In the genomic region with DNA sequence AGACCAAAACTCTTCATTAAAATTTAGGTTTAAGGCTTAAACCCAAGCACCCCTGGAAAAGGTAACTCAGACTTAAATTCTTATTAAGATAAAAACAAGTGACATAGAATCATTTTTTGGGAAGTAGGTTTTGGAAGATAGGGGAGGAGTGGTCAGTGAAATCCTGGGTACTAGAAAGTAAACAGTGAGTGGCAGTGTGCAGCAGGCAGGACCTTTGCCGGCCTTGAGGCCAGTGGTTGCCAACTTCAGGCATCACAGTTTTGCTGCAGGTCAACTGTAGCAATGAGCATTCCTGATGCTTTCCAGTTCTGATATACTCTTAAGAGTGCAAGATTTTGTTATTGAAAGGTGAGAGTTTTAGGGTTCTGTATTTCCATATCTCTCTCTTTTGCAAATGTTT, we compare ENCODE assay signal across 14 cellular contexts.
DNase-seq lines count a peak whose midpoint lies in the region; ATAC-seq and TF ChIP-seq lines count a peak whose summit lies in the region.
"Had no signal": no experiment of that assay in that cellular context is flagged by ENCODE, and none has a peak within 500 bp of the region (broad histone marks: within the 10 kb centered on the region; RNA-seq: fewer than 3 reads in every experiment).

No MANE protein-coding gene starts in this region.

- H2AFZ ChIP-seq in GM23248 (no peak overlapping the region), osteoblast (ENCODE audit: low read length) (no peak overlapping the region)

- H3K4me1 ChIP-seq in GM23248 (ENCODE audit: insufficient read depth) (peaks cover 42% of the 10 kb centered on the region), adipocyte (ENCODE audit: control insufficient read depth, insufficient read depth, low read length) (peaks cover 43% of the 10 kb centered on the region), osteoblast (ENCODE audit: insufficient read depth, low read length) (peaks cover 58% of the 10 kb centered on the region), lower lobe of right lung (peaks cover 36% of the 10 kb centered on the region), transverse colon (peaks cover 9 to 34% (median 20%) of the 10 kb centered on the region in 4 donors)

- no peak for TF ChIP-seq EP300 in transverse colon (IDR thresholded peaks at IDR 0.05; ENCODE audit: low read depth)

- TF ChIP-seq CTCF in NB4 (IDR thresholded peaks at IDR 0.05; ENCODE audit: low read depth, low read length) = no peak
- TF ChIP-seq CTCF in osteoblast (IDR thresholded peaks at IDR 0.05; ENCODE audit: extremely low read depth, low read depth, low read length) = no peak
- no peak for TF ChIP-seq CTCF in lower lobe of right lung (IDR thresholded peaks at IDR 0.05)
- TF ChIP-seq CTCF in transverse colon (IDR thresholded peaks at IDR 0.05) = no peak

- DNase-seq in GM23248 (no peak), NB4 (ENCODE audit: low read depth) (peak; percentile 43), adipocyte (ENCODE audit: low read depth) (no peak), osteoblast (ENCODE audit: insufficient read length, low spot score, missing footprints) (no peak), lower lobe of right lung (no peak), transverse colon (no peak), posterior vena cava (ENCODE audit: low spot score) (no peak)
- no peak for DNase-seq in stimulated activated CD4-positive, alpha-beta T cell treated with anti-CD3 and anti-CD28 coated beads, Interleukin-4, amount 100 ng/mL, for 4 hours
- DNase-seq: activated CD4-positive, alpha-beta T cell treated with anti-CD3 and anti-CD28 coated beads for 1 hour; activated effector memory CD4-positive, alpha-beta T cell treated with Interleukin-2 at 50 U/mL for 16 hours; central memory CD4-positive, alpha-beta T cell; esophagus squamous epithelium; NCI-H226; stimulated activated CD4-positive, alpha-beta T cell treated with anti-CD3 and anti-CD28 coated beads, Interleukin-2, amount 100 ng/mL, for 48 hours had no signal

- H3K79me2 ChIP-seq in GM23248 (ENCODE audit: insufficient read depth) = peaks cover 56% of the 10 kb centered on the region
- H3K79me2 ChIP-seq in osteoblast (ENCODE audit: insufficient read depth, low read length) = peaks cover 49% of the 10 kb centered on the region

- H3K9me2 ChIP-seq in GM23248 (ENCODE audit: insufficient read depth) = no peaks in the 10 kb centered on the region

- no peak overlapping the region for H3K4me3 ChIP-seq in GM23248
- no peak overlapping the region for H3K4me3 ChIP-seq in NB4 (ENCODE audit: low read depth, low read length)
- H3K4me3 ChIP-seq in adipocyte (ENCODE audit: low read length) = no peak overlapping the region
- H3K4me3 ChIP-seq in osteoblast (ENCODE audit: insufficient read depth, low read length) = no peak overlapping the region
- H3K4me3 ChIP-seq in lower lobe of right lung = no peak overlapping the region
- H3K4me3 ChIP-seq in transverse colon = no peak overlapping the region
- H3K4me3 ChIP-seq: esophagus squamous epithelium had no signal

- in situ Hi-C loops in GM23248 (cut with MboI) (loop anchor here (25.0 kb wide), 1 partner anchor 265 kb away; no protein-coding TSS in a partner anchor), transverse colon (cut with MboI; ENCODE audit: low pct_ligation_motif_present in 1 of 4, low pct_unique_long_range_greater_than_20kb in 1 of 4, low sequenced_read_pairs in 3 of 4) (loop anchor here in 2 of 4 donors (25.0 kb wide), 1 partner anchor 265 kb away; no protein-coding TSS in a partner anchor)

- H3K4me2 ChIP-seq in GM23248 (ENCODE audit: unreplicated experiment) (peak overlapping the region; percentile 73), osteoblast (ENCODE audit: insufficient read depth, low read length) (no peak overlapping the region)

- no peak overlapping the region for H3K9ac ChIP-seq in GM23248
- peak overlapping the region; percentile 68 for H3K9ac ChIP-seq in adipocyte (ENCODE audit: low read length)

- H3K9me3 ChIP-seq in GM23248 (ENCODE audit: low read depth) (no peaks in the 10 kb centered on the region), adipocyte (ENCODE audit: control insufficient read depth, low read length) (no peaks in the 10 kb centered on the region), osteoblast (ENCODE audit: low read depth, low read length) (no peaks in the 10 kb centered on the region), lower lobe of right lung (no peaks in the 10 kb centered on the region), transverse colon (no peaks in the 10 kb centered on the region)
- H3K9me3 ChIP-seq: esophagus squamous epithelium had no signal

- ATAC-seq in lower lobe of right lung = no peak

- H3K27me3 ChIP-seq in GM23248 (replicated peaks; ENCODE audit: insufficient read depth) (no peaks in the 10 kb centered on the region), adipocyte (replicated peaks; ENCODE audit: control insufficient read depth, insufficient read depth, low read length) (no peaks in the 10 kb centered on the region), osteoblast (ENCODE audit: insufficient read depth, low read length) (no peaks in the 10 kb centered on the region), lower lobe of right lung (ENCODE audit: low read depth) (no peaks in the 10 kb centered on the region), transverse colon (no peaks in the 10 kb centered on the region)
- H3K27me3 ChIP-seq: esophagus squamous epithelium had no signal

- H3K36me3 ChIP-seq in GM23248 (ENCODE audit: low read depth) (no peaks in the 10 kb centered on the region; the same call in 1 of the 2 replicates), adipocyte (ENCODE audit: control insufficient read depth, insufficient read depth, low read length, severe bottlenecking) (peaks cover 4% of the 10 kb centered on the region), osteoblast (ENCODE audit: insufficient read depth, low read length) (peaks cover 39% of the 10 kb centered on the region), lower lobe of right lung (no peaks in the 10 kb centered on the region), transverse colon (no peaks in the 10 kb centered on the region)
- H3K36me3 ChIP-seq: esophagus squamous epithelium had no signal

- peaks cover 33% of the 10 kb centered on the region for H3F3A ChIP-seq in GM23248 (ENCODE audit: insufficient read depth)

- no peak for TF ChIP-seq POLR2A in NB4 (IDR thresholded peaks at IDR 0.05; ENCODE audit: extremely low read depth, insufficient read length)
- no peak for TF ChIP-seq POLR2A in transverse colon (IDR thresholded peaks at IDR 0.05)

- 91 to 100% methylated on average over 1 of the region's 1 CpG for WGBS in GM23248 (ENCODE audit: low coverage in 1 of 2, low lambda C conversion rate in 2 of 2, missing lambda C conversion rate in 2 of 2), 2 experiments
- WGBS in transverse colon (ENCODE audit: low coverage in 1 of 2), 2 donors = 70% methylated on average over 1 of the region's 1 CpG; no CpG with 5 or more reads in 1 of the 2 donors

- H4K20me1 ChIP-seq in GM23248 (ENCODE audit: insufficient read depth) = no peaks in the 10 kb centered on the region
- H4K20me1 ChIP-seq in osteoblast (ENCODE audit: insufficient read depth, low read length) = no peaks in the 10 kb centered on the region

- H3K27ac ChIP-seq in GM23248 (peak overlapping the region; percentile 74), osteoblast (ENCODE audit: low read depth, low read length) (peak overlapping the region; percentile 61), lower lobe of right lung (no peak overlapping the region), transverse colon (no peak overlapping the region)

- intact Hi-C loops in lower lobe of right lung (cut with DNase I) = no loop called here
- intact Hi-C loops in transverse colon (cut with DNase I; ENCODE audit: low total_unique reads) = no loop called here
- intact Hi-C loops in posterior vena cava (cut with DNase I) = no loop called here

Comparison
In these comparisons a context has a peak if more than half of its experiments do, and no peak if none do; other contexts are left out.
1. H3K27ac ChIP-seq: peak in GM23248 (single experiment) and osteoblast (single experiment); none in lower lobe of right lung (single experiment) and transverse colon (0 of 4).